Comparison of ENCODE assay signal across 20 cellular contexts in the genomic region with DNA sequence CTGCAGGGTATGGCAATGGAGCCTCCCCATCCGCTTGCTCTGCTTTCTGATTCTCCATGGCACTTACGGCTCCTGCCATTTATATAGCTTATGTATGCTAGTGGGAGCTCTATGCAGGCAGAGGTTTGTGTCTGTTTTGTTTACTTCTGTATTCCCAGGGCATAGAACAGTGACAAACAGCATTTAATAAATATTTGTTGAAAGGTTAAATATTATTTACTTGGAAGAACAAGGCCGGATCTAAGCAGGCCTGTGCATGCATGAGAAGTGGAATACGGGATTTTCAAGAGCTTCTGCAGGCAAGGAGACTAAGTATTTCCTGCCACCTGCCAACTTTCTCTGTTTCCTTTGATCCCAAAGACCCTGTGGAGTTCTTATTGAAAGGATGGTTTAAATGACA.
"Had no signal": no experiment of that assay in that cellular context is flagged by ENCODE, and none has a peak within 500 bp of the region (broad histone marks: within the 10 kb centered on the region; RNA-seq: fewer than 3 reads in every experiment).

No MANE protein-coding gene starts in this region.

- H3K4me3 Mint-ChIP-seq: naive thymus-derived CD4-positive, alpha-beta T cell; nephron progenitor cell; stimulated activated memory B cell treated with anti-CD40 and anti-IgM and Interleukin-4, amounts not matched to agents 10 μg/mL and 1 μg/mL and 100 μg/mL, for 72 hours; type B pancreatic cell had no signal

- DNase-seq: dermis blood vessel endothelial cell; effector memory CD4-positive, alpha-beta T cell; foreskin keratinocyte; heart left ventricle; kidney; midbrain; naive thymus-derived CD4-positive, alpha-beta T cell; nephron progenitor cell; nucleus accumbens; sigmoid colon; spleen; stimulated activated CD4-positive, alpha-beta T cell treated with anti-CD3 and anti-CD28 coated beads, Interleukin-4, amount 100 ng/mL, for 4 hours; stimulated activated naive CD8-positive, alpha-beta T cell treated with anti-CD3 and anti-CD28 coated beads, Interleukin-15, Interleukin-2, amounts not matched to agents 100 U/mL and 50 U/mL, for 24 hours; substantia nigra; testis; tibial artery had no signal

- ATAC-seq: foreskin keratinocyte; gastroesophageal sphincter; heart left ventricle; left lobe of liver; naive thymus-derived CD4-positive, alpha-beta T cell; stimulated activated memory B cell treated with anti-CD40 and anti-IgM and Interleukin-4, amounts not matched to agents 10 μg/mL and 1 μg/mL and 100 μg/mL, for 72 hours had no signal

- H3K27ac Mint-ChIP-seq: nephron progenitor cell; stimulated activated memory B cell treated with anti-CD40 and anti-IgM and Interleukin-4, amounts not matched to agents 10 μg/mL and 1 μg/mL and 100 μg/mL, for 72 hours; type B pancreatic cell had no signal

- H3K4me1 Mint-ChIP-seq: nephron progenitor cell; stimulated activated memory B cell treated with anti-CD40 and anti-IgM and Interleukin-4, amounts not matched to agents 10 μg/mL and 1 μg/mL and 100 μg/mL, for 72 hours had no signal

- H3K36me3 Mint-ChIP-seq: stimulated activated memory B cell treated with anti-CD40 and anti-IgM and Interleukin-4, amounts not matched to agents 10 μg/mL and 1 μg/mL and 100 μg/mL, for 72 hours had no signal

- H3K27me3 Mint-ChIP-seq: stimulated activated memory B cell treated with anti-CD40 and anti-IgM and Interleukin-4, amounts not matched to agents 10 μg/mL and 1 μg/mL and 100 μg/mL, for 72 hours had no signal
